ENCODE assay signal across 9 cellular contexts in genomic region chr4:55866973-55867574, GRCh38. TPM values are rescaled to one million over a fixed set of nuclear protein-coding genes. Genes with fewer than 3 reads are reported as not detected.
DNase-seq lines count a peak whose midpoint lies in the region; ATAC-seq and TF ChIP-seq lines count a peak whose summit lies in the region.
"Had no signal": no experiment of that assay in that cellular context is flagged by ENCODE, and none has a peak within 500 bp of the region (broad histone marks: within the 10 kb centered on the region; RNA-seq: fewer than 3 reads in every experiment).

No MANE protein-coding gene starts in this region.

- peaks cover 4 to 11% of the 10 kb centered on the region in 2 donors for H3K36me3 Mint-ChIP-seq in activated T-cell treated with anti-CD3 and anti-CD28 coated beads, Interleukin-2, amount 50 U/mL, for 72 hours (ENCODE audit: insufficient read depth in 2 of 2)

- peak in 1 of 2 donors; percentile 13 for DNase-seq in activated T-cell treated with anti-CD3 and anti-CD28 coated beads, Interleukin-2, amount 50 U/mL, for 72 hours
- DNase-seq in activated T-cell treated with anti-CD3 and anti-CD28 coated beads, Interleukin-2, amount 50 U/mL, for 48 hours = no peak
- peak; percentile 36 for DNase-seq in HS-27A (ENCODE audit: low read depth)
- DNase-seq in NCI-H82 treated with DMSO at 0.1 percent for 48 hours (lab: John Stamatoyannopoulos, UW; ENCODE audit: unreplicated experiment) = peak; percentile 14
- DNase-seq in body of pancreas = peak in 3 of 4 donors; percentile 22 to 52 (median 29)
- peak; percentile 63 for DNase-seq in inferior parietal cortex (ENCODE audit: extremely low spot score)
- no peak for DNase-seq in stomach

- intact Hi-C loops in body of pancreas (cut with DNase I) = no loop called here
- intact Hi-C loops in stomach (cut with DNase I; ENCODE audit: low total_unique reads) = no loop called here

- WGBS in body of pancreas, 2 donors = 7 to 10% methylated on average over 4 of the region's 4 CpGs
- WGBS in stomach, 5 donors = 10 to 19% (median 15%) methylated on average over 4 of the region's 4 CpGs

- H3K9me3 Mint-ChIP-seq in activated T-cell treated with anti-CD3 and anti-CD28 coated beads, Interleukin-2, amount 50 U/mL, for 72 hours = no peaks in the 10 kb centered on the region

- H3K4me3 ChIP-seq in body of pancreas (no peak overlapping the region), stomach (no peak overlapping the region)

- peak; percentile 70 to 74 for ATAC-seq in activated T-cell treated with anti-CD3 and anti-CD28 coated beads, Interleukin-2, amount 50 U/mL, for 72 hours (replicated peaks in 1 of 2)
- ATAC-seq in GM21526 (IDR thresholded peaks at IDR 0.05; ENCODE audit: low FRiP score, unreplicated experiment) (peak; percentile 91), body of pancreas (peak; percentile 89)

- H3K4me1 Mint-ChIP-seq in activated T-cell treated with anti-CD3 and anti-CD28 coated beads, Interleukin-2, amount 50 U/mL, for 72 hours (ENCODE audit: low read depth) = peaks cover 22% of the 10 kb centered on the region

- no peak for TF ChIP-seq EP300 in stomach (IDR thresholded peaks at IDR 0.05)

- H3K36me3 ChIP-seq in body of pancreas (replicated peaks in 1 of 2; ENCODE audit: insufficient read depth in 1 of 2, low read depth in 2 of 2) (peaks cover 8 to 16% of the 10 kb centered on the region in 2 donors), stomach (peaks cover 24 to 76% (median 64%) of the 10 kb centered on the region in 4 donors)

- TF ChIP-seq POLR2A in body of pancreas (IDR thresholded peaks at IDR 0.05) (no peak), stomach (IDR thresholded peaks at IDR 0.05) (no peak)

- peaks cover 11% of the 10 kb centered on the region for H3K4me1 ChIP-seq in body of pancreas
- H3K4me1 ChIP-seq in stomach = peaks cover 4 to 27% (median 15%) of the 10 kb centered on the region in 4 donors

- no peaks in the 10 kb centered on the region for H3K27me3 Mint-ChIP-seq in activated T-cell treated with anti-CD3 and anti-CD28 coated beads, Interleukin-2, amount 50 U/mL, for 72 hours (ENCODE audit: low read depth)

- no peak overlapping the region for H3K4me3 Mint-ChIP-seq in activated T-cell treated with anti-CD3 and anti-CD28 coated beads, Interleukin-2, amount 50 U/mL, for 72 hours

- H3K27ac ChIP-seq in body of pancreas = peak overlapping the region in 1 of 4 donors; percentile 52
- H3K27ac ChIP-seq in stomach = peak overlapping the region in 4 of 5 donors; percentile 60 to 74 (median 70)

- H3K27ac Mint-ChIP-seq in activated T-cell treated with anti-CD3 and anti-CD28 coated beads, Interleukin-2, amount 50 U/mL, for 72 hours = peak overlapping the region; percentile 27

- TF ChIP-seq CTCF in body of pancreas (IDR thresholded peaks at IDR 0.05) (peak; percentile 68 to 84 (median 77)), stomach (IDR thresholded peaks at IDR 0.05) (peak in 5 of 7 experiments; percentile 60 to 89 (median 70))

- H3K9me3 ChIP-seq in body of pancreas (no peaks in the 10 kb centered on the region), stomach (no peaks in the 10 kb centered on the region)

- H3K27me3 ChIP-seq in body of pancreas (no peaks in the 10 kb centered on the region), stomach (no peaks in the 10 kb centered on the region)

RNA-seq across cellular contexts. Expression of gene EXOC1, which starts 13.6 kb away (rescaled TPM):
- total RNA-seq in activated T-cell treated with anti-CD3 and anti-CD28 coated beads, Interleukin-2, amount 50 U/mL, for 72 hours = 10 to 100 TPM; 31.1 to 34.7 TPM
- total RNA-seq in body of pancreas (10 to 100 TPM; 16.9 to 37.9 TPM), stomach (100 to 1,000 TPM in 1 of 5 donors, 10 to 100 TPM in 4; 22.9 to 174 (median 62.2) TPM)
- polyA plus RNA-seq in stomach = 10 to 100 TPM; 10.1 to 21.4 (median 17.4) TPM

RNA-seq across cellular contexts. Expression of gene EXOC1L, which starts 47.5 kb away (rescaled TPM):
- not detected for total RNA-seq in activated T-cell treated with anti-CD3 and anti-CD28 coated beads, Interleukin-2, amount 50 U/mL, for 72 hours
- total RNA-seq in body of pancreas (not detected), stomach (1 to 10 TPM in 1 of 5 donors, not detected in 4; 2.0 TPM)
- not detected for polyA plus RNA-seq in stomach
- total RNA-seq: mononuclear cell had no signal

Comparison
In these comparisons a context has a peak if more than half of its experiments do, and no peak if none do; other contexts are left out.
1. DNase-seq: peak in HS-27A (single experiment), NCI-H82 treated with DMSO at 0.1 percent for 48 hours (single experiment), body of pancreas (3 of 4) and inferior parietal cortex (single experiment); none in activated T-cell treated with anti-CD3 and anti-CD28 coated beads, Interleukin-2, amount 50 U/mL, for 48 hours (0 of 2) and stomach (single experiment).
2. Peak in every context shown above with its lines, with median percentiles within 50 percentile points of each other: ATAC-seq.